In the genomic region with DNA sequence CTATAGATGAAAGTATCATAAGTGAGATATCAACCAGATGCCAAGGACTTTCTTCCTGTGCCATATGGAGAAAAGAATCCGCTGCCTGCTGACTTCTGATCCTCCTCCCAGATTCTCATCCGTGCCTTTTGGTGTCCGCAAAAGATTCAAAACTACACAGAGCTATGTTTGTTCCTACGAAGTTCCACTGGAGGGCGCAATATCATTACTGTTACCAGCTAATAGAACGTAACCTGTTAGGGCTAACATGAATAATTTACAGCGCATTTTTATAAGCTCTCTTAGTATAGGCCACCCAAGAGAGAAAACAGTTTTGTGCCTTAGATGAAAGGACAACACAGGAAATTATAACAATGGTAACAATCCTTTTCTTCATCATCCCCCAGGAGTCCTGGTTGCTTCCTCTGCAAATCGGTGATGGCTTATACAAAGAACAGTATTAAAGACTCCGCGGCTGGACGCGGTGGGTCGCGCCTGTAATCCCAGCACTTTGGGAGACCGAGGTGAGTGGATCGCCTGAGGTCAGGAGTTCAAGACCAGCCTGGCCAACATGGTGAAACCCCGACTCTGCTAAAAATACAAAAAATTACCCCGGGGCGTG, we compare ENCODE assay signal across 7 cellular contexts. TPM values are rescaled to one million over a fixed set of nuclear protein-coding genes. Genes with fewer than 3 reads are reported as not detected.
DNase-seq lines count a peak whose midpoint lies in the region; ATAC-seq and TF ChIP-seq lines count a peak whose summit lies in the region.

No MANE protein-coding gene starts in this region.

- H4K20me1 ChIP-seq in DOHH2 (ENCODE audit: control insufficient read depth, insufficient read depth, low read depth, low read length) = no peaks in the 10 kb centered on the region

- H3K27ac ChIP-seq in DOHH2 (ENCODE audit: low read depth, low read length) (no peak overlapping the region), SJCRH30 (no peak overlapping the region)

- peak; percentile 2 for DNase-seq in HPDE6-E6E7 (ENCODE audit: extremely low spot score)
- peak; percentile 5 to 57 for DNase-seq in SJCRH30
- DNase-seq in glomerular visceral epithelial cell (ENCODE audit: extremely low spot score) = peak; percentile 42
- DNase-seq in superior temporal gyrus (ENCODE audit: extremely low spot score) = peak; percentile 61

- ATAC-seq in HG03439 (IDR thresholded peaks at IDR 0.05; ENCODE audit: unreplicated experiment) (no peak), GM19035 (IDR thresholded peaks at IDR 0.05; ENCODE audit: unreplicated experiment) (no peak)

- no peaks in the 10 kb centered on the region for H3K27me3 ChIP-seq in DOHH2 (ENCODE audit: control insufficient read depth, low read length)
- no peaks in the 10 kb centered on the region for H3K27me3 ChIP-seq in SJCRH30

- H3K9me3 ChIP-seq in DOHH2 (ENCODE audit: control insufficient read depth, insufficient read depth, low read length) (no peaks in the 10 kb centered on the region), SJCRH30 (replicated peaks) (no peaks in the 10 kb centered on the region)

- H3K9me2 ChIP-seq in DOHH2 (replicated peaks; ENCODE audit: control insufficient read depth, low read length) = no peaks in the 10 kb centered on the region

- H3K79me2 ChIP-seq in DOHH2 (ENCODE audit: control insufficient read depth, low read length) = no peaks in the 10 kb centered on the region

- no peaks in the 10 kb centered on the region for H3F3A ChIP-seq in DOHH2 (ENCODE audit: control insufficient read depth, insufficient read depth)

- H3K4me1 ChIP-seq in DOHH2 (ENCODE audit: control insufficient read depth, low read length) (no peaks in the 10 kb centered on the region), SJCRH30 (no peaks in the 10 kb centered on the region)

- H3K4me3 ChIP-seq in DOHH2 (ENCODE audit: low read length) = no peak overlapping the region
- H3K4me3 ChIP-seq in SJCRH30 = no peak overlapping the region

- no peak overlapping the region for H3K4me2 ChIP-seq in DOHH2 (ENCODE audit: low read length)

- H3K36me3 ChIP-seq in DOHH2 (ENCODE audit: control insufficient read depth, low read length) (no peaks in the 10 kb centered on the region), SJCRH30 (no peaks in the 10 kb centered on the region)

- peak; percentile 54 for TF ChIP-seq CTCF in DOHH2 (IDR thresholded peaks at IDR 0.05; ENCODE audit: low read depth, low read length, poor library complexity, severe bottlenecking)

RNA-seq across cellular contexts. Expression of gene CENPVL3, which starts 22.8 kb away (rescaled TPM):
- not detected in 2 replicates for total RNA-seq in SJCRH30 (2014; rRNA removed; shearing (Covaris generic))

RNA-seq across cellular contexts. Expression of gene CENPVL2, which starts 41.1 kb away (rescaled TPM):
- not detected in 2 replicates for total RNA-seq in SJCRH30 (2014; rRNA removed; shearing (Covaris generic))

Comparison
In these comparisons a context has a peak if more than half of its experiments do, and no peak if none do; other contexts are left out.
1. DNase-seq: peak in every context shown above with its lines; median percentile 61 in superior temporal gyrus; 42 in glomerular visceral epithelial cell; 31 in SJCRH30; 2 in HPDE6-E6E7.